7 cellular contexts compared by ENCODE assay signal in genomic region chr1:203556047-203556851, GRCh38.
DNase-seq lines count a peak whose midpoint lies in the region; TF ChIP-seq lines count a peak whose summit lies in the region.

No MANE protein-coding gene starts in this region.

- H3K4me3 ChIP-seq in dorsolateral prefrontal cortex (no peak overlapping the region), mesodermal cell (ENCODE audit: extremely low read depth, insufficient read depth, low read length, poor library complexity, severe bottlenecking) (no peak overlapping the region), urinary bladder (ENCODE audit: low read depth, low read length) (no peak overlapping the region)

- CTCF ChIA-PET in activated naive CD4-positive, alpha-beta T cell treated with anti-CD3 and anti-CD28 coated beads, Interleukin-2, amount 10 ng/mL, durations not matched to agents 7 days and 5 days (lab: Charles Lee): no interaction called here

- 54 to 64% methylated on average over 13 to 15 of the region's 16 CpGs for WGBS in mesodermal cell (ENCODE audit: insufficient coverage in 2 of 2), 2 experiments
- WGBS in urinary bladder: 24% methylated on average over 16 of the region's 16 CpGs

- peaks cover 39% of the 10 kb centered on the region for H3K27me3 Mint-ChIP-seq in activated naive CD4-positive, alpha-beta T cell treated with anti-CD3 and anti-CD28 coated beads, Interleukin-2, amount 10 ng/mL, durations not matched to agents 7 days and 5 days
- peaks cover 17% of the 10 kb centered on the region for H3K27me3 Mint-ChIP-seq in activated CD4-positive, alpha-beta T cell treated with anti-CD3 and anti-CD28 coated beads, Interleukin-2, amount 10 ng/mL, durations not matched to agents 24 days and 14 days

- intact Hi-C loops in dorsolateral prefrontal cortex (cut with DNase I): no loop called here
- intact Hi-C loops in activated CD4-positive, alpha-beta T cell treated with anti-CD3 and anti-CD28 coated beads, Interleukin-2, amount 10 ng/mL, durations not matched to agents 24 days and 14 days (cut with micrococcal nuclease): no loop called here

- H3K4me1 Mint-ChIP-seq in activated naive CD4-positive, alpha-beta T cell treated with anti-CD3 and anti-CD28 coated beads, Interleukin-2, amount 10 ng/mL, durations not matched to agents 7 days and 5 days: no peaks in the 10 kb centered on the region
- peaks cover 3% of the 10 kb centered on the region for H3K4me1 Mint-ChIP-seq in activated CD4-positive, alpha-beta T cell treated with anti-CD3 and anti-CD28 coated beads, Interleukin-2, amount 10 ng/mL, durations not matched to agents 24 days and 14 days

- H3K27me3 ChIP-seq in dorsolateral prefrontal cortex: no peaks in the 10 kb centered on the region

- no peak for TF ChIP-seq CTCF in dorsolateral prefrontal cortex (IDR thresholded peaks at IDR 0.05 in 54 of 56, conservative IDR thresholded peaks at IDR 0.05 in 2 of 56; ENCODE audit: low read depth in 1 of 56, partially characterized antibody in 56 of 56)

- H3K36me3 Mint-ChIP-seq in activated naive CD4-positive, alpha-beta T cell treated with anti-CD3 and anti-CD28 coated beads, Interleukin-2, amount 10 ng/mL, durations not matched to agents 7 days and 5 days: no peaks in the 10 kb centered on the region
- no peaks in the 10 kb centered on the region for H3K36me3 Mint-ChIP-seq in activated CD4-positive, alpha-beta T cell treated with anti-CD3 and anti-CD28 coated beads, Interleukin-2, amount 10 ng/mL, durations not matched to agents 24 days and 14 days (ENCODE audit: low read depth)

- H3K4me1 ChIP-seq in mesodermal cell (ENCODE audit: control insufficient read depth, insufficient read depth, low read length, poor library complexity, severe bottlenecking) (peaks cover 44% of the 10 kb centered on the region), urinary bladder (ENCODE audit: insufficient read depth) (no peaks in the 10 kb centered on the region)

- H3K9me3 Mint-ChIP-seq in activated naive CD4-positive, alpha-beta T cell treated with anti-CD3 and anti-CD28 coated beads, Interleukin-2, amount 10 ng/mL, durations not matched to agents 7 days and 5 days: no peaks in the 10 kb centered on the region
- no peaks in the 10 kb centered on the region for H3K9me3 Mint-ChIP-seq in activated CD4-positive, alpha-beta T cell treated with anti-CD3 and anti-CD28 coated beads, Interleukin-2, amount 10 ng/mL, durations not matched to agents 24 days and 14 days

- H3K27ac Mint-ChIP-seq in activated naive CD4-positive, alpha-beta T cell treated with anti-CD3 and anti-CD28 coated beads, Interleukin-2, amount 10 ng/mL, durations not matched to agents 7 days and 5 days: no peak overlapping the region
- H3K27ac Mint-ChIP-seq in activated CD4-positive, alpha-beta T cell treated with anti-CD3 and anti-CD28 coated beads, Interleukin-2, amount 10 ng/mL, durations not matched to agents 24 days and 14 days: no peak overlapping the region

- H3K27ac ChIP-seq in dorsolateral prefrontal cortex (peak overlapping the region in 56 of 59 donors; percentile 3 to 89 (median 77)), mesodermal cell (ENCODE audit: low read depth, low read length, severe bottlenecking) (peak overlapping the region; percentile 86), urinary bladder (ENCODE audit: low read depth) (peak overlapping the region; percentile 11)

- no peaks in the 10 kb centered on the region for H3K36me3 ChIP-seq in mesodermal cell (ENCODE audit: control insufficient read depth, insufficient read depth, low read length)
- no peaks in the 10 kb centered on the region for H3K36me3 ChIP-seq in urinary bladder (ENCODE audit: insufficient read depth)

- no peak overlapping the region for H3K4me3 Mint-ChIP-seq in activated naive CD4-positive, alpha-beta T cell treated with anti-CD3 and anti-CD28 coated beads, Interleukin-2, amount 10 ng/mL, durations not matched to agents 7 days and 5 days
- H3K4me3 Mint-ChIP-seq in activated CD4-positive, alpha-beta T cell treated with anti-CD3 and anti-CD28 coated beads, Interleukin-2, amount 10 ng/mL, durations not matched to agents 24 days and 14 days: no peak overlapping the region

- peak; percentile 42 for DNase-seq in NCI-H2227 treated with DMSO at 0.1 percent for 48 hours (lab: John Stamatoyannopoulos, UW)
- no peak for DNase-seq in dorsolateral prefrontal cortex
- no peak for DNase-seq in activated naive CD4-positive, alpha-beta T cell treated with anti-CD3 and anti-CD28 coated beads, Interleukin-2, amount 10 ng/mL, durations not matched to agents 7 days and 5 days
- DNase-seq in GDM1 (lab: John Stamatoyannopoulos, UW): no peak
- DNase-seq in activated CD4-positive, alpha-beta T cell treated with anti-CD3 and anti-CD28 coated beads, Interleukin-2, amount 10 ng/mL, durations not matched to agents 24 days and 14 days: no peak

- no peaks in the 10 kb centered on the region for H3K9me3 ChIP-seq in mesodermal cell (ENCODE audit: control insufficient read depth, low read length)

Comparison
In these comparisons a context has a peak if more than half of its experiments do, and no peak if none do; other contexts are left out.
1. H3K27ac ChIP-seq: peak in every context shown above with its lines; median percentile 86 in mesodermal cell; 77 in dorsolateral prefrontal cortex; 11 in urinary bladder.